In the genomic region with DNA sequence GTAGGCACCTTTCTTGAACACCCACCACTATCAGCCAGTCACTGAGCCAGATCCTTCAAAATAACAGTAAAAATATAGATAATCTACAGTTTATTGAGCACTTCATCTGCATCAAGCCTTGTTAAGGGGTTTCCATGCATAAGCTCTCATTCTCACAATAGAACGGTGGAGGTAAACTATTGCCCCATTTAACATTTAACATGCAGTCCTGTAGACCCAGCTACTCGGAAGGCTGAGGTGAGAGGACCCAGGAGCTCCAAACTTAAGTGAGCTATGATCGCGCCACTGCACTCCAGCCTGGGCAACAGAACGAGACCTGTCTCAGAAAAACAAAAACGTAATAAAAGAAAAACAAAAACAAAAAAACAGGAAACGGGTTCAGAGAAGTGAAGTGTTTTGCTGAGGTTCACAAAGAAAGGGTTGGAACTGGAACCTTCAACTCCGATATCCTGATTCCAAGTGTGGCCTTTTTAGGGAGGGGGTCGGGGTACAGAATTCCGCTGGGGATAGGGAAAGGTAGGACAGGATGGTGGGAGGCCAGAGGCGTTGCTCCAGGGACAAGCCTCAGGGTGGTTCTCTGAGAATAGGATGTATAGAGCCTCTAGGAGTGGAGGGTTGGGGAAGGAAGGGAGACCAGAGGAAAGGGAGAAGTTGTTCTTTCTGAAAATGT, we compare ENCODE assay signal across 1 cellular context.
TF ChIP-seq lines count a peak whose summit lies in the region.

No MANE protein-coding gene starts in this region.

TF ChIP-seq in K562, 482 proteins besides CTCF, POLR2A, EP300 and RAD21 (continued from another document and continues in another):
- 0 out of 2 replicates have a peak, but pooled peaks have one; percentile 13 for TF ChIP-seq ZNF444 (CRISPR knock-in tag; IDR thresholded peaks at IDR 0.05)
- TF ChIP-seq, protein P1, sequence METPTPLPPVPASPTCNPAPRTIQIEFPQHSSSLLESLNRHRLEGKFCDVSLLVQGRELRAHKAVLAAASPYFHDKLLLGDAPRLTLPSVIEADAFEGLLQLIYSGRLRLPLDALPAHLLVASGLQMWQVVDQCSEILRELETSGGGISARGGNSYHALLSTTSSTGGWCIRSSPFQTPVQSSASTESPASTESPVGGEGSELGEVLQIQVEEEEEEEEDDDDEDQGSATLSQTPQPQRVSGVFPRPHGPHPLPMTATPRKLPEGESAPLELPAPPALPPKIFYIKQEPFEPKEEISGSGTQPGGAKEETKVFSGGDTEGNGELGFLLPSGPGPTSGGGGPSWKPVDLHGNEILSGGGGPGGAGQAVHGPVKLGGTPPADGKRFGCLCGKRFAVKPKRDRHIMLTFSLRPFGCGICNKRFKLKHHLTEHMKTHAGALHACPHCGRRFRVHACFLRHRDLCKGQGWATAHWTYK (CRISPR knock-in tag; IDR thresholded peaks at IDR 0.05): peak; percentile 32; the same call in 1 of the 2 replicates
- no peak for TF ChIP-seq NBN (IDR thresholded peaks at IDR 0.05; ENCODE audit: low read depth)
- TF ChIP-seq NFE2 (IDR thresholded peaks at IDR 0.05; ENCODE audit: low read depth): no peak
- 0 out of 2 replicates have a peak, but pooled peaks have one; percentile 4 for TF ChIP-seq HOXB6 (CRISPR knock-in tag; IDR thresholded peaks at IDR 0.05; ENCODE audit: borderline replicate concordance)
- TF ChIP-seq ERF (CRISPR knock-in tag; IDR thresholded peaks at IDR 0.05): 0 out of 2 replicates have a peak, but pooled peaks have one; percentile 35
- no peak for TF ChIP-seq PATZ1 (CRISPR knock-in tag; IDR thresholded peaks at IDR 0.05; ENCODE audit: borderline replicate concordance)
- TF ChIP-seq GTF2E2 (tag; IDR thresholded peaks at IDR 0.05): 0 out of 2 replicates have a peak, but pooled peaks have one; percentile 39
- no peak for TF ChIP-seq ZNF316 (IDR thresholded peaks at IDR 0.05)
- TF ChIP-seq ZNF436 (CRISPR knock-in tag; IDR thresholded peaks at IDR 0.05): no peak
- TF ChIP-seq EHMT2 (IDR thresholded peaks at IDR 0.05): no peak
- 0 out of 2 replicates have a peak, but pooled peaks have one; percentile 38 for TF ChIP-seq ZNF586 (CRISPR knock-in tag; conservative IDR thresholded peaks at IDR 0.05)
- TF ChIP-seq CLOCK (CRISPR knock-in tag; IDR thresholded peaks at IDR 0.05; ENCODE audit: borderline replicate concordance): no peak
- TF ChIP-seq ATF1 (CRISPR knock-in tag; IDR thresholded peaks at IDR 0.05): no peak
- peak; percentile 73 for TF ChIP-seq ATF1 (tag; IDR thresholded peaks at IDR 0.05)
- TF ChIP-seq, protein P2, sequence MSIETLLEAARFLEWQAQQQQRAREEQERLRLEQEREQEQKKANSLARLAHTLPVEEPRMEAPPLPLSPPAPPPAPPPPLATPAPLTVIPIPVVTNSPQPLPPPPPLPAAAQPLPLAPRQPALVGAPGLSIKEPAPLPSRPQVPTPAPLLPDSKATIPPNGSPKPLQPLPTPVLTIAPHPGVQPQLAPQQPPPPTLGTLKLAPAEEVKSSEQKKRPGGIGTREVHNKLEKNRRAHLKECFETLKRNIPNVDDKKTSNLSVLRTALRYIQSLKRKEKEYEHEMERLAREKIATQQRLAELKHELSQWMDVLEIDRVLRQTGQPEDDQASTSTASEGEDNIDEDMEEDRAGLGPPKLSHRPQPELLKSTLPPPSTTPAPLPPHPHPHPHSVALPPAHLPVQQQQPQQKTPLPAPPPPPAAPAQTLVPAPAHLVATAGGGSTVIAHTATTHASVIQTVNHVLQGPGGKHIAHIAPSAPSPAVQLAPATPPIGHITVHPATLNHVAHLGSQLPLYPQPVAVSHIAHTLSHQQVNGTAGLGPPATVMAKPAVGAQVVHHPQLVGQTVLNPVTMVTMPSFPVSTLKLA (conservative IDR thresholded peaks at IDR 0.05): no peak
- TF ChIP-seq, protein P3, sequence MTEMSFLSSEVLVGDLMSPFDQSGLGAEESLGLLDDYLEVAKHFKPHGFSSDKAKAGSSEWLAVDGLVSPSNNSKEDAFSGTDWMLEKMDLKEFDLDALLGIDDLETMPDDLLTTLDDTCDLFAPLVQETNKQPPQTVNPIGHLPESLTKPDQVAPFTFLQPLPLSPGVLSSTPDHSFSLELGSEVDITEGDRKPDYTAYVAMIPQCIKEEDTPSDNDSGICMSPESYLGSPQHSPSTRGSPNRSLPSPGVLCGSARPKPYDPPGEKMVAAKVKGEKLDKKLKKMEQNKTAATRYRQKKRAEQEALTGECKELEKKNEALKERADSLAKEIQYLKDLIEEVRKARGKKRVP (CRISPR knock-in tag; IDR thresholded peaks at IDR 0.05): 0 out of 2 replicates have a peak, but pooled peaks have one; percentile 11
- no peak for TF ChIP-seq SMAD2 (IDR thresholded peaks at IDR 0.05; ENCODE audit: low read depth, low read length)
- no peak for TF ChIP-seq OTX1 (CRISPR knock-in tag; IDR thresholded peaks at IDR 0.05)
- no peak for TF ChIP-seq TAF1 (IDR thresholded peaks at IDR 0.05; ENCODE audit: control insufficient read depth, extremely low read depth, insufficient read depth, low read length, severe bottlenecking)
- TF ChIP-seq PHF8 (IDR thresholded peaks at IDR 0.05; ENCODE audit: borderline replicate concordance, low read length): peak; percentile 3; the same call in 1 of the 2 replicates
- TF ChIP-seq KAT2B (IDR thresholded peaks at IDR 0.05; ENCODE audit: low read depth, low read length): no peak
- TF ChIP-seq KDM5B (IDR thresholded peaks at IDR 0.05; ENCODE audit: insufficient replicate concordance, low read depth, low read length): peak; percentile 17
- no peak for TF ChIP-seq YBX1 (IDR thresholded peaks at IDR 0.05)
- TF ChIP-seq GABPB2 (CRISPR knock-in tag; conservative IDR thresholded peaks at IDR 0.05): no peak
- TF ChIP-seq HLTF (IDR thresholded peaks at IDR 0.05): 0 out of 2 replicates have a peak, but pooled peaks have one; percentile 56
- TF ChIP-seq TAF7 (tag; IDR thresholded peaks at IDR 0.05): 0 out of 2 replicates have a peak, but pooled peaks have one; percentile 36
- TF ChIP-seq HMG20A (CRISPR knock-in tag; conservative IDR thresholded peaks at IDR 0.05): 0 out of 2 replicates have a peak, but pooled peaks have one; percentile 53
- 0 out of 2 replicates have a peak, but pooled peaks have one; percentile 11 for TF ChIP-seq PYGO2 (tag; IDR thresholded peaks at IDR 0.05)
- no peak for TF ChIP-seq CREB3 (tag; conservative IDR thresholded peaks at IDR 0.05; ENCODE audit: low read depth)
- TF ChIP-seq ETS1 (conservative IDR thresholded peaks at IDR 0.05; ENCODE audit: control insufficient read depth, low read depth, low read length): no peak
- TF ChIP-seq HES1 (IDR thresholded peaks at IDR 0.05; ENCODE audit: low read depth): 0 out of 2 replicates have a peak, but pooled peaks have one; percentile 5
- TF ChIP-seq PKNOX1 (IDR thresholded peaks at IDR 0.05): no peak
- TF ChIP-seq ZNF699 (CRISPR knock-in tag; IDR thresholded peaks at IDR 0.05; ENCODE audit: insufficient replicate concordance): no peak
- TF ChIP-seq, protein P4, sequence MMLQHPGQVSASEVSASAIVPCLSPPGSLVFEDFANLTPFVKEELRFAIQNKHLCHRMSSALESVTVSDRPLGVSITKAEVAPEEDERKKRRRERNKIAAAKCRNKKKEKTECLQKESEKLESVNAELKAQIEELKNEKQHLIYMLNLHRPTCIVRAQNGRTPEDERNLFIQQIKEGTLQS (IDR thresholded peaks at IDR 0.05): no peak
- TF ChIP-seq, protein P4 (CRISPR knock-in tag; conservative IDR thresholded peaks at IDR 0.05): 0 out of 2 replicates have a peak, but pooled peaks have one; percentile 4
- TF ChIP-seq POLR2AphosphoS5 (IDR thresholded peaks at IDR 0.05; ENCODE audit: control insufficient read depth, insufficient read depth, low read depth, low read length): 0 out of 2 replicates have a peak, but pooled peaks have one; percentile 9
- TF ChIP-seq ZBTB11 (CRISPR knock-in tag; IDR thresholded peaks at IDR 0.05): no peak
- 0 out of 2 replicates have a peak, but pooled peaks have one; percentile 51 for TF ChIP-seq NFXL1 (CRISPR knock-in tag; IDR thresholded peaks at IDR 0.05)
